ENCODE assay signal across 1 cellular context in the genomic region with DNA sequence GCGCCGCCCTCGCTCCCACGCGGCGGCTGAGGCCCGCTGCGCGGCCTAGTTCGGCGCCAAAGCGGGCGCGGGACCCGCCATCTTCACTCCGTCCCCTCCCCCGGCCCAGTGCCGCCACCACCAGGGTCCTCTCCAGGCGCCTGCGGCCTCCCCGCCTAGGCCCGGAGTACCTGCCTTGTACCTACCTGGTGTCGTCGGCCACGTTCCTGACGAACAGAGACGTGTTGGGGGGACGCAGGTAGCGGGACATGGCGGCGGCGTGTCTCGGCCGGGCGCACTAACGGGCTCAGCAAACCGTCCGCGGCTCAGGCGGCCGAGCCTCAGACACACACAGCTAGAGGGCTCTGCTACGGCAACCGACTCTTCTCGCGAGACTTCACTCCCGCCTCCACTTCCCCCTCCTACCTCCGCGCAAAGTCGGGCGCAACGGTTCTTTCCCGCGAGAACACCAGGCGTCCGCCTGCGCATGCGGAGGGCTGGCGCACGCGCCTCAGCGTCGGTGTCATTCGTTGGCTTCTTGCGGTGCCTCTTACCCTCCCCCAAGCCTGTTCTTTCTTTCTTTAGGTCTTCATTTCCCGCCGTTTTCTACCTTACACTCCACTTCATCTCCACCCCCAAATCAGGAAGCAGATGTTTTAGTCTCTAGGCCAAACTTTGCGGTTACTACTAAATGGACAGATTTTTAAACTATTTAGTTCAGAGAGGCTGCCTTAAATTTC.
TF ChIP-seq lines count a peak whose summit lies in the region.

Gene SRSF10, minus strand, starts transcription at position 322 of the 719 bp plus-strand sequence. Its CDS starts 72 bp downstream, at position 250.

TF ChIP-seq in K562, 482 proteins besides CTCF, POLR2A, EP300 and RAD21 (continued from another document and continues in another):
- TF ChIP-seq E2F5 (CRISPR knock-in tag; IDR thresholded peaks at IDR 0.05): peak; percentile 97; the same call in 1 of the 2 replicates
- TF ChIP-seq HBP1 (CRISPR knock-in tag; IDR thresholded peaks at IDR 0.05): peak; percentile 60; the same call in 1 of the 2 replicates
- TF ChIP-seq, protein P1, sequence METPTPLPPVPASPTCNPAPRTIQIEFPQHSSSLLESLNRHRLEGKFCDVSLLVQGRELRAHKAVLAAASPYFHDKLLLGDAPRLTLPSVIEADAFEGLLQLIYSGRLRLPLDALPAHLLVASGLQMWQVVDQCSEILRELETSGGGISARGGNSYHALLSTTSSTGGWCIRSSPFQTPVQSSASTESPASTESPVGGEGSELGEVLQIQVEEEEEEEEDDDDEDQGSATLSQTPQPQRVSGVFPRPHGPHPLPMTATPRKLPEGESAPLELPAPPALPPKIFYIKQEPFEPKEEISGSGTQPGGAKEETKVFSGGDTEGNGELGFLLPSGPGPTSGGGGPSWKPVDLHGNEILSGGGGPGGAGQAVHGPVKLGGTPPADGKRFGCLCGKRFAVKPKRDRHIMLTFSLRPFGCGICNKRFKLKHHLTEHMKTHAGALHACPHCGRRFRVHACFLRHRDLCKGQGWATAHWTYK (CRISPR knock-in tag; IDR thresholded peaks at IDR 0.05): peak; percentile 60; the same call in 1 of the 2 replicates
- peak; percentile 84 for TF ChIP-seq PHF20 (IDR thresholded peaks at IDR 0.05; ENCODE audit: partially characterized antibody)
- TF ChIP-seq MAZ (CRISPR knock-in tag; conservative IDR thresholded peaks at IDR 0.05 in 1 of 2, IDR thresholded peaks at IDR 0.05 in 1 of 2): peak; percentile 80 to 88
- TF ChIP-seq HDAC8 (tag; IDR thresholded peaks at IDR 0.05): no peak
- TF ChIP-seq TGIF2 (CRISPR knock-in tag; IDR thresholded peaks at IDR 0.05): peak; percentile 97
- TF ChIP-seq TBL1XR1 (IDR thresholded peaks at IDR 0.05; ENCODE audit: low read length in 2 of 2): peak in 1 of 2 experiments; percentile 6; a peak in 1 of 4 replicates
- peak; percentile 89 for TF ChIP-seq E2F4 (CRISPR knock-in tag; IDR thresholded peaks at IDR 0.05; ENCODE audit: low read depth)
- TF ChIP-seq, protein P2, sequence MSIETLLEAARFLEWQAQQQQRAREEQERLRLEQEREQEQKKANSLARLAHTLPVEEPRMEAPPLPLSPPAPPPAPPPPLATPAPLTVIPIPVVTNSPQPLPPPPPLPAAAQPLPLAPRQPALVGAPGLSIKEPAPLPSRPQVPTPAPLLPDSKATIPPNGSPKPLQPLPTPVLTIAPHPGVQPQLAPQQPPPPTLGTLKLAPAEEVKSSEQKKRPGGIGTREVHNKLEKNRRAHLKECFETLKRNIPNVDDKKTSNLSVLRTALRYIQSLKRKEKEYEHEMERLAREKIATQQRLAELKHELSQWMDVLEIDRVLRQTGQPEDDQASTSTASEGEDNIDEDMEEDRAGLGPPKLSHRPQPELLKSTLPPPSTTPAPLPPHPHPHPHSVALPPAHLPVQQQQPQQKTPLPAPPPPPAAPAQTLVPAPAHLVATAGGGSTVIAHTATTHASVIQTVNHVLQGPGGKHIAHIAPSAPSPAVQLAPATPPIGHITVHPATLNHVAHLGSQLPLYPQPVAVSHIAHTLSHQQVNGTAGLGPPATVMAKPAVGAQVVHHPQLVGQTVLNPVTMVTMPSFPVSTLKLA (conservative IDR thresholded peaks at IDR 0.05): peak; percentile 87 to 94
- 0 out of 2 replicates have a peak, but pooled peaks have one; percentile 25 for TF ChIP-seq RAD51 (IDR thresholded peaks at IDR 0.05; ENCODE audit: borderline replicate concordance, low read depth)
- TF ChIP-seq JUND (IDR thresholded peaks at IDR 0.05; ENCODE audit: borderline replicate concordance, low read depth, low read length): peak; percentile 17
- TF ChIP-seq JUND (tag; IDR thresholded peaks at IDR 0.05; ENCODE audit: borderline replicate concordance, low read depth, low read length): peak; percentile 28; the same call in 1 of the 3 replicates
- TF ChIP-seq MLX (CRISPR knock-in tag; conservative IDR thresholded peaks at IDR 0.05): peak in 1 of 2 experiments; percentile 89; a peak in 1 of 4 replicates
- peak; percentile 99 for TF ChIP-seq EP400 (IDR thresholded peaks at IDR 0.05)
- TF ChIP-seq ZNF778 (CRISPR knock-in tag; IDR thresholded peaks at IDR 0.05): no peak
- peak; percentile 63 to 65; a peak in 2 of 4 replicates for TF ChIP-seq FOXK2 (conservative IDR thresholded peaks at IDR 0.05 in 1 of 2, IDR thresholded peaks at IDR 0.05 in 1 of 2; ENCODE audit: low read depth in 2 of 2)
- peak; percentile 33 for TF ChIP-seq NELFE (IDR thresholded peaks at IDR 0.05; ENCODE audit: insufficient read depth, insufficient read length)
- peak; percentile 34; the same call in 1 of the 2 replicates for TF ChIP-seq DMBX1 (CRISPR knock-in tag; IDR thresholded peaks at IDR 0.05; ENCODE audit: borderline replicate concordance)
- TF ChIP-seq MCM5 (IDR thresholded peaks at IDR 0.05; ENCODE audit: low read depth): no peak
- TF ChIP-seq CHCHD3 (CRISPR knock-in tag; IDR thresholded peaks at IDR 0.05): peak; percentile 75; the same call in 1 of the 2 replicates
- TF ChIP-seq FIP1L1 (IDR thresholded peaks at IDR 0.05; ENCODE audit: low read depth, low read length, poor library complexity, severe bottlenecking): peak; percentile 93
- TF ChIP-seq, protein P3, sequence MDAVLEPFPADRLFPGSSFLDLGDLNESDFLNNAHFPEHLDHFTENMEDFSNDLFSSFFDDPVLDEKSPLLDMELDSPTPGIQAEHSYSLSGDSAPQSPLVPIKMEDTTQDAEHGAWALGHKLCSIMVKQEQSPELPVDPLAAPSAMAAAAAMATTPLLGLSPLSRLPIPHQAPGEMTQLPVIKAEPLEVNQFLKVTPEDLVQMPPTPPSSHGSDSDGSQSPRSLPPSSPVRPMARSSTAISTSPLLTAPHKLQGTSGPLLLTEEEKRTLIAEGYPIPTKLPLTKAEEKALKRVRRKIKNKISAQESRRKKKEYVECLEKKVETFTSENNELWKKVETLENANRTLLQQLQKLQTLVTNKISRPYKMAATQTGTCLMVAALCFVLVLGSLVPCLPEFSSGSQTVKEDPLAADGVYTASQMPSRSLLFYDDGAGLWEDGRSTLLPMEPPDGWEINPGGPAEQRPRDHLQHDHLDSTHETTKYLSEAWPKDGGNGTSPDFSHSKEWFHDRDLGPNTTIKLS (IDR thresholded peaks at IDR 0.05; ENCODE audit: borderline replicate concordance, low read depth): peak; percentile 98
- peak; percentile 87 for TF ChIP-seq SMAD4 (CRISPR knock-in tag; conservative IDR thresholded peaks at IDR 0.05)
- peak; percentile 55; the same call in 1 of the 2 replicates for TF ChIP-seq KLF13 (tag; IDR thresholded peaks at IDR 0.05; ENCODE audit: borderline replicate concordance, low read depth)
- peak; percentile 19; the same call in 1 of the 2 replicates for TF ChIP-seq THRB (CRISPR knock-in tag; conservative IDR thresholded peaks at IDR 0.05)
- TF ChIP-seq SIN3A (IDR thresholded peaks at IDR 0.05; ENCODE audit: borderline replicate concordance in 2 of 2, control insufficient read depth in 1 of 2, low read depth in 2 of 2, low read length in 2 of 2): peak; percentile 35 to 81; a peak in 2 of 4 replicates
- 0 out of 2 replicates have a peak, but pooled peaks have one; percentile 66 for TF ChIP-seq RUNX1 (IDR thresholded peaks at IDR 0.05; ENCODE audit: low read depth)
- peak; percentile 63; the same call in 1 of the 2 replicates for TF ChIP-seq PHF21A (IDR thresholded peaks at IDR 0.05; ENCODE audit: borderline replicate concordance, low read depth)
- no peak for TF ChIP-seq POLR3G (IDR thresholded peaks at IDR 0.05; ENCODE audit: extremely low read depth, insufficient read length, insufficient replicate concordance)
- peak; percentile 92 for TF ChIP-seq MYBL2 (IDR thresholded peaks at IDR 0.05; ENCODE audit: low read depth)
- TF ChIP-seq MYBL2 (CRISPR knock-in tag; IDR thresholded peaks at IDR 0.05; ENCODE audit: borderline replicate concordance): peak; percentile 50; the same call in 1 of the 2 replicates
- TF ChIP-seq FOXJ3 (CRISPR knock-in tag; IDR thresholded peaks at IDR 0.05): no peak
- TF ChIP-seq, protein P4, sequence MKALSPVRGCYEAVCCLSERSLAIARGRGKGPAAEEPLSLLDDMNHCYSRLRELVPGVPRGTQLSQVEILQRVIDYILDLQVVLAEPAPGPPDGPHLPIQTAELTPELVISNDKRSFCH (CRISPR knock-in tag; IDR thresholded peaks at IDR 0.05): no peak
- TF ChIP-seq, protein P4 (tag; IDR thresholded peaks at IDR 0.05): peak; percentile 88
- TF ChIP-seq USF1 (CRISPR knock-in tag; IDR thresholded peaks at IDR 0.05): peak; percentile 32; the same call in 1 of the 2 replicates
- TF ChIP-seq, protein P5, sequence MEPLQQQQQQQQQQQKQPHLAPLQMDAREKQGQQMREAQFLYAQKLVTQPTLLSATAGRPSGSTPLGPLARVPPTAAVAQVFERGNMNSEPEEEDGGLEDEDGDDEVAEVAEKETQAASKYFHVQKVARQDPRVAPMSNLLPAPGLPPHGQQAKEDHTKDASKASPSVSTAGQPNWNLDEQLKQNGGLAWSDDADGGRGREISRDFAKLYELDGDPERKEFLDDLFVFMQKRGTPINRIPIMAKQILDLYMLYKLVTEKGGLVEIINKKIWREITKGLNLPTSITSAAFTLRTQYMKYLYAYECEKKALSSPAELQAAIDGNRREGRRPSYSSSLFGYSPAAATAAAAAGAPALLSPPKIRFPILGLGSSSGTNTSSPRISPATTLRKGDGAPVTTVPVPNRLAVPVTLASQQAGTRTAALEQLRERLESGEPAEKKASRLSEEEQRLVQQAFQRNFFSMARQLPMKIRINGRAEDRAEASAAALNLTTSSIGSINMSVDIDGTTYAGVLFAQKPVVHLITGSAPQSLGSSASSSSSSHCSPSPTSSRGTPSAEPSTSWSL (CRISPR knock-in tag; IDR thresholded peaks at IDR 0.05; ENCODE audit: borderline replicate concordance): 0 out of 2 replicates have a peak, but pooled peaks have one; percentile 22
- 0 out of 2 replicates have a peak, but pooled peaks have one; percentile 45 for TF ChIP-seq FOXJ2 (tag; IDR thresholded peaks at IDR 0.05)
- no peak for TF ChIP-seq PHB2 (IDR thresholded peaks at IDR 0.05; ENCODE audit: low read depth)
- TF ChIP-seq, protein P6, sequence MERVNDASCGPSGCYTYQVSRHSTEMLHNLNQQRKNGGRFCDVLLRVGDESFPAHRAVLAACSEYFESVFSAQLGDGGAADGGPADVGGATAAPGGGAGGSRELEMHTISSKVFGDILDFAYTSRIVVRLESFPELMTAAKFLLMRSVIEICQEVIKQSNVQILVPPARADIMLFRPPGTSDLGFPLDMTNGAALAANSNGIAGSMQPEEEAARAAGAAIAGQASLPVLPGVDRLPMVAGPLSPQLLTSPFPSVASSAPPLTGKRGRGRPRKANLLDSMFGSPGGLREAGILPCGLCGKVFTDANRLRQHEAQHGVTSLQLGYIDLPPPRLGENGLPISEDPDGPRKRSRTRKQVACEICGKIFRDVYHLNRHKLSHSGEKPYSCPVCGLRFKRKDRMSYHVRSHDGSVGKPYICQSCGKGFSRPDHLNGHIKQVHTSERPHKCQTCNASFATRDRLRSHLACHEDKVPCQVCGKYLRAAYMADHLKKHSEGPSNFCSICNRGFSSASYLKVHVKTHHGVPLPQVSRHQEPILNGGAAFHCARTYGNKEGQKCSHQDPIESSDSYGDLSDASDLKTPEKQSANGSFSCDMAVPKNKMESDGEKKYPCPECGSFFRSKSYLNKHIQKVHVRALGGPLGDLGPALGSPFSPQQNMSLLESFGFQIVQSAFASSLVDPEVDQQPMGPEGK (CRISPR knock-in tag; IDR thresholded peaks at IDR 0.05; ENCODE audit: borderline replicate concordance): 0 out of 2 replicates have a peak, but pooled peaks have one; percentile 12
- 0 out of 2 replicates have a peak, but pooled peaks have one; percentile 20 for TF ChIP-seq JUNB (CRISPR knock-in tag; conservative IDR thresholded peaks at IDR 0.05)
- peak; percentile 99 for TF ChIP-seq SUPT5H (IDR thresholded peaks at IDR 0.05)
- no peak; the same call in 1 of the 2 replicates for TF ChIP-seq TAL1 (IDR thresholded peaks at IDR 0.05)
